ENCODE assay signal across 1 cellular context in genomic region chr6:2977290-2977689, GRCh38.
TF ChIP-seq lines count a peak whose summit lies in the region.

No MANE protein-coding gene starts in this region.

TF ChIP-seq in A549, 52 proteins besides CTCF, POLR2A, EP300 and RAD21:
- TF ChIP-seq CBX2 (IDR thresholded peaks at IDR 0.05; ENCODE audit: borderline replicate concordance, low read depth) (no peak), FOSL2 (IDR thresholded peaks at IDR 0.05) (no peak), FOSL2 (CRISPR knock-in tag; IDR thresholded peaks at IDR 0.05) (no peak), NR3C1 (IDR thresholded peaks at IDR 0.05) (no peak), MAX (IDR thresholded peaks at IDR 0.05) (no peak), PBX3 (IDR thresholded peaks at IDR 0.05) (no peak), NFE2L2 (conservative IDR thresholded peaks at IDR 0.05; ENCODE audit: low read length) (no peak), KDM5A (IDR thresholded peaks at IDR 0.05) (no peak), HOXB5 (CRISPR knock-in tag; IDR thresholded peaks at IDR 0.05) (no peak), NPAS2 (CRISPR knock-in tag; IDR thresholded peaks at IDR 0.05; ENCODE audit: borderline replicate concordance) (no peak), HOXA7 (CRISPR knock-in tag; IDR thresholded peaks at IDR 0.05) (no peak), HDAC2 (IDR thresholded peaks at IDR 0.05) (no peak), RARB (CRISPR knock-in tag; IDR thresholded peaks at IDR 0.05) (no peak), KDM1A (IDR thresholded peaks at IDR 0.05; ENCODE audit: low read depth) (no peak)
